In the genomic region with DNA sequence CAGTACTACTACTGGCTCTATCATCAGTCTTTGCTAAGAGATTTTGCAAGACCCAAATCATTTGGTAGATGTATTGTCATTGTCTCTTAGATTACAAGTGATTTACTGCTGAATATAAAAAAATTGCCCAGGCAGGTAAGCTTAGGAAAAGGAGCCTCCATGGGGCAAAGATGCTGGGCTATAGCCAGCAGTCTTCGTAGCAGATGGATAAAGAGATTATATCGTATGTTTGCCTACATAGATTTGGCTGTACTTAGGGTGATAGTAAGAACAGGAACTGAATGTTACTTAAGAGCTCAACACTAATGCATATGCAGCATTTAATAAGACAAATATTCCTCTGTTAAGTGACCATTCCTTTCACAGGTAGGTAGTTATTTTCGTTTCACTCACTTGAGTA, we compare ENCODE assay signal across 28 cellular contexts.
"Had no signal": no experiment of that assay in that cellular context is flagged by ENCODE, and none has a peak within 500 bp of the region (broad histone marks: within the 10 kb centered on the region; RNA-seq: fewer than 3 reads in every experiment).

No MANE protein-coding gene starts in this region.

- H3K9me3 Mint-ChIP-seq: dendritic cell treated with granulocyte-macrophage colony-stimulating factor and Interleukin-4, amounts not matched to agents 40 ng/mL and 50 ng/mL, for 4 days; endodermal cell; nephron; type B pancreatic cell had no signal

- H3K4me3 ChIP-seq: colonic mucosa, gastrocnemius medialis, heart left ventricle, hepatocyte, neural progenitor cell, right atrium auricular region, sigmoid colon, testis, tibial artery had no signal

- H3K27ac ChIP-seq: colonic mucosa, epithelial cell of prostate, gastrocnemius medialis, heart left ventricle, hepatocyte, neural progenitor cell, parathyroid adenoma, right atrium auricular region, sigmoid colon, testis, tibial artery had no signal

- H3K4me3 Mint-ChIP-seq: dendritic cell treated with granulocyte-macrophage colony-stimulating factor and Interleukin-4, amounts not matched to agents 40 ng/mL and 50 ng/mL, for 4 days; endodermal cell; naive thymus-derived CD4-positive, alpha-beta T cell; nephron; neural progenitor cell; stimulated activated memory B cell treated with anti-CD40 and anti-IgM and Interleukin-4, amounts not matched to agents 10 μg/mL and 1 μg/mL and 100 μg/mL, for 72 hours; type B pancreatic cell had no signal

- H3K27ac Mint-ChIP-seq: dendritic cell treated with granulocyte-macrophage colony-stimulating factor and Interleukin-4, amounts not matched to agents 40 ng/mL and 50 ng/mL, for 4 days; endodermal cell; naive thymus-derived CD4-positive, alpha-beta T cell; nephron; neural progenitor cell; progenitor cell of endocrine pancreas; stimulated activated memory B cell treated with anti-CD40 and anti-IgM and Interleukin-4, amounts not matched to agents 10 μg/mL and 1 μg/mL and 100 μg/mL, for 72 hours; type B pancreatic cell had no signal

- H3K27me3 ChIP-seq: colonic mucosa, gastrocnemius medialis, heart left ventricle, hepatocyte, neural progenitor cell, right atrium auricular region, sigmoid colon, testis, tibial artery had no signal

- H3K9me3 ChIP-seq: colonic mucosa, gastrocnemius medialis, heart left ventricle, right atrium auricular region, sigmoid colon, testis, tibial artery had no signal

- H3K4me1 Mint-ChIP-seq: nephron; stimulated activated memory B cell treated with anti-CD40 and anti-IgM and Interleukin-4, amounts not matched to agents 10 μg/mL and 1 μg/mL and 100 μg/mL, for 72 hours had no signal

- H3K27me3 Mint-ChIP-seq: dendritic cell treated with granulocyte-macrophage colony-stimulating factor and Interleukin-4, amounts not matched to agents 40 ng/mL and 50 ng/mL, for 4 days; progenitor cell of endocrine pancreas; stimulated activated memory B cell treated with anti-CD40 and anti-IgM and Interleukin-4, amounts not matched to agents 10 μg/mL and 1 μg/mL and 100 μg/mL, for 72 hours; type B pancreatic cell had no signal

- DNase-seq: colonic mucosa; effector CD8-positive, alpha-beta T cell; endodermal cell; foreskin fibroblast; gastrocnemius medialis; heart left ventricle; kidney; mammary epithelial cell; mesendoderm; midbrain; naive thymus-derived CD4-positive, alpha-beta T cell; sigmoid colon; stimulated activated CD4-positive, alpha-beta T cell treated with anti-CD3 and anti-CD28 coated beads, Interleukin-2, amount 100 ng/mL, for 24 hours; stimulated activated CD4-positive, alpha-beta T cell treated with anti-CD3 and anti-CD28 coated beads, Interleukin-4, amount 100 ng/mL, for 24 hours; stimulated activated naive CD8-positive, alpha-beta T cell treated with anti-CD3 and anti-CD28 coated beads, Interleukin-15, Interleukin-2, amounts not matched to agents 100 U/mL and 50 U/mL, for 24 hours; substantia nigra; testis; tibial artery had no signal

- H3K36me3 ChIP-seq: colonic mucosa, gastrocnemius medialis, neural progenitor cell, sigmoid colon had no signal

- H3K36me3 Mint-ChIP-seq: naive thymus-derived CD4-positive, alpha-beta T cell; stimulated activated memory B cell treated with anti-CD40 and anti-IgM and Interleukin-4, amounts not matched to agents 10 μg/mL and 1 μg/mL and 100 μg/mL, for 72 hours had no signal
